Comparison of ENCODE assay signal across 8 cellular contexts in the genomic region with DNA sequence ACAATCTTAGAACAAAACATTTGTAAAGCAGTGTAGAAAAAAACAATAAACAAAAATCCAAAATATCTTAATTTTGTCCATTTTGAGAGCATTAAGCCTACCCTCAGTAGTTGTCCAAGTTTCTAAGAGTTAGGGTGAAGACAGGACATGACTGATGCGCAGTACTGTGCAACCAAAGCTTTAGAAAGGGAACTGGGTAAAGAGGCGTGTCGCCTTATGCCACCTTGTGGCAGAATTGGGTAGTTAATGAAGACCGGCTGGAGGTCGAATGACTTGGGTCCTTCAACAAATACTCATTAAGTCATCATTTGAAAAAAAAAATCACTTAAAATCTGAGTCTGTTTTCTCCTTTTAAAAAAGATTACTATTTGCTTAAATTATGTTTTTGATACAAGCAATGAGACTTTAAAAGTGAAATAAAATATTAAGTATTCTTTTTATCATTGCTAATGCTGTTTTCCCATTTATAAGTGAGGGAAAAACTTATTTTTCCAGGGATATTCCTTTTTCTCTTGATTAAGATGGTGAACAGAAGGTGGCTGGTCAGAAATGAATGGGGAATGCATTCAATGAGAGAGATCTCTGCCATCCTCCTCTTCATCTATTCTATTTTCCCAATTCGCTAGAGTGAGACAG. TPM values are rescaled to one million over a fixed set of nuclear protein-coding genes. Genes with fewer than 3 reads are reported as not detected.
DNase-seq lines count a peak whose midpoint lies in the region; ATAC-seq and TF ChIP-seq lines count a peak whose summit lies in the region.

No MANE protein-coding gene starts in this region.

- peaks cover 12% of the 10 kb centered on the region for H3K4me1 Mint-ChIP-seq in WTC11

- no peaks in the 10 kb centered on the region for H3K36me3 Mint-ChIP-seq in WTC11

- CTCF ChIA-PET in WTC11 (lab: Charles Lee) = interaction anchor here (0.6 to 9.3 kb wide), 16 partner anchors 17 to 160 kb away, joined by 3 to 130 read pairs (median 6); a partner anchor contains a TSS

- no peaks in the 10 kb centered on the region for H3K9me3 Mint-ChIP-seq in WTC11

- no peak overlapping the region for H3K4me3 Mint-ChIP-seq in WTC11

- peak; percentile 77 for DNase-seq in AG10803 (ENCODE audit: low read depth)
- DNase-seq in NCI-H226 = peak; percentile 33
- peak; percentile 73 for DNase-seq in WTC11 (ENCODE audit: low spot score)
- peak; percentile 59 for DNase-seq in central memory CD4-positive, alpha-beta T cell
- DNase-seq in left lobe of liver (ENCODE audit: low spot score) = peak; percentile 72
- peak; percentile 46 to 61 (median 58) for DNase-seq in stimulated activated CD4-positive, alpha-beta T cell treated with anti-CD3 and anti-CD28 coated beads, TNF-alpha, amount 100 ng/mL, for 24 hours (ENCODE audit: low read depth in 3 of 3)

- no peak overlapping the region for H3K4me3 ChIP-seq in AG10803 (ENCODE audit: low read length)

- POLR2A ChIA-PET in WTC11 (lab: Charles Lee) = interaction anchor here (0.9 to 1.7 kb wide), 3 partner anchors 65 to 81 kb away, joined by 3 to 6 read pairs (median 4); no protein-coding TSS in a partner anchor

- peak; percentile 93 for TF ChIP-seq CTCF in AG10803 (conservative IDR thresholded peaks at IDR 0.05; ENCODE audit: low read length)
- TF ChIP-seq CTCF in WTC11 (IDR thresholded peaks at IDR 0.05) = peak; percentile 61

- no peaks in the 10 kb centered on the region for H3K27me3 Mint-ChIP-seq in WTC11 (ENCODE audit: low read depth)

- ATAC-seq in GM18909 (IDR thresholded peaks at IDR 0.05; ENCODE audit: poor library complexity, unreplicated experiment) (peak; percentile 48), HG03139 (IDR thresholded peaks at IDR 0.05; ENCODE audit: unreplicated experiment) (peak; percentile 42), WTC11 (peak; percentile 43), left lobe of liver (peak; percentile 64)

- H3K27ac Mint-ChIP-seq in WTC11 = no peak overlapping the region

TF ChIP-seq in WTC11, 78 proteins besides CTCF, POLR2A, EP300 and RAD21:
- TF ChIP-seq SMAD3 (CRISPR knock-in tag; IDR thresholded peaks at IDR 0.05; ENCODE audit: borderline replicate concordance) (no peak), EMX1 (CRISPR knock-in tag; IDR thresholded peaks at IDR 0.05) (no peak), FOXJ3 (CRISPR knock-in tag; IDR thresholded peaks at IDR 0.05; ENCODE audit: borderline replicate concordance) (no peak), TCF7 (CRISPR knock-in tag; IDR thresholded peaks at IDR 0.05; ENCODE audit: low read depth) (no peak), NFYB (CRISPR knock-in tag; conservative IDR thresholded peaks at IDR 0.05; ENCODE audit: low read depth) (no peak), ZNF671 (CRISPR knock-in tag; IDR thresholded peaks at IDR 0.05) (no peak), ZBTB21 (CRISPR knock-in tag; IDR thresholded peaks at IDR 0.05; ENCODE audit: borderline replicate concordance) (no peak), ZNF416 (CRISPR knock-in tag; IDR thresholded peaks at IDR 0.05) (no peak), NR1H2 (CRISPR knock-in tag; IDR thresholded peaks at IDR 0.05) (no peak), ETV6 (CRISPR knock-in tag; IDR thresholded peaks at IDR 0.05) (no peak)
- TF ChIP-seq, protein P1, sequence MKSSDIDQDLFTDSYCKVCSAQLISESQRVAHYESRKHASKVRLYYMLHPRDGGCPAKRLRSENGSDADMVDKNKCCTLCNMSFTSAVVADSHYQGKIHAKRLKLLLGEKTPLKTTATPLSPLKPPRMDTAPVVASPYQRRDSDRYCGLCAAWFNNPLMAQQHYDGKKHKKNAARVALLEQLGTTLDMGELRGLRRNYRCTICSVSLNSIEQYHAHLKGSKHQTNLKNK (CRISPR knock-in tag; IDR thresholded peaks at IDR 0.05) = no peak
- TF ChIP-seq, protein P2, sequence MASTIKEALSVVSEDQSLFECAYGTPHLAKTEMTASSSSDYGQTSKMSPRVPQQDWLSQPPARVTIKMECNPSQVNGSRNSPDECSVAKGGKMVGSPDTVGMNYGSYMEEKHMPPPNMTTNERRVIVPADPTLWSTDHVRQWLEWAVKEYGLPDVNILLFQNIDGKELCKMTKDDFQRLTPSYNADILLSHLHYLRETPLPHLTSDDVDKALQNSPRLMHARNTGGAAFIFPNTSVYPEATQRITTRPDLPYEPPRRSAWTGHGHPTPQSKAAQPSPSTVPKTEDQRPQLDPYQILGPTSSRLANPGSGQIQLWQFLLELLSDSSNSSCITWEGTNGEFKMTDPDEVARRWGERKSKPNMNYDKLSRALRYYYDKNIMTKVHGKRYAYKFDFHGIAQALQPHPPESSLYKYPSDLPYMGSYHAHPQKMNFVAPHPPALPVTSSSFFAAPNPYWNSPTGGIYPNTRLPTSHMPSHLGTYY (CRISPR knock-in tag; IDR thresholded peaks at IDR 0.05) = no peak
- TF ChIP-seq, protein P3, sequence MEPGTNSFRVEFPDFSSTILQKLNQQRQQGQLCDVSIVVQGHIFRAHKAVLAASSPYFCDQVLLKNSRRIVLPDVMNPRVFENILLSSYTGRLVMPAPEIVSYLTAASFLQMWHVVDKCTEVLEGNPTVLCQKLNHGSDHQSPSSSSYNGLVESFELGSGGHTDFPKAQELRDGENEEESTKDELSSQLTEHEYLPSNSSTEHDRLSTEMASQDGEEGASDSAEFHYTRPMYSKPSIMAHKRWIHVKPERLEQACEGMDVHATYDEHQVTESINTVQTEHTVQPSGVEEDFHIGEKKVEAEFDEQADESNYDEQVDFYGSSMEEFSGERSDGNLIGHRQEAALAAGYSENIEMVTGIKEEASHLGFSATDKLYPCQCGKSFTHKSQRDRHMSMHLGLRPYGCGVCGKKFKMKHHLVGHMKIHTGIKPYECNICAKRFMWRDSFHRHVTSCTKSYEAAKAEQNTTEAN (CRISPR knock-in tag; IDR thresholded peaks at IDR 0.05) = no peak

RNA-seq across cellular contexts. Expression of a gene that starts 3.5 kb away (rescaled TPM):
- total RNA-seq in WTC11 (2021) = 46.5 to 52.6 TPM (median 51.8 TPM) in 3 replicates
- total RNA-seq in left lobe of liver = 17.4 TPM
